Comparison of ENCODE assay signal across 8 cellular contexts in the genomic region with DNA sequence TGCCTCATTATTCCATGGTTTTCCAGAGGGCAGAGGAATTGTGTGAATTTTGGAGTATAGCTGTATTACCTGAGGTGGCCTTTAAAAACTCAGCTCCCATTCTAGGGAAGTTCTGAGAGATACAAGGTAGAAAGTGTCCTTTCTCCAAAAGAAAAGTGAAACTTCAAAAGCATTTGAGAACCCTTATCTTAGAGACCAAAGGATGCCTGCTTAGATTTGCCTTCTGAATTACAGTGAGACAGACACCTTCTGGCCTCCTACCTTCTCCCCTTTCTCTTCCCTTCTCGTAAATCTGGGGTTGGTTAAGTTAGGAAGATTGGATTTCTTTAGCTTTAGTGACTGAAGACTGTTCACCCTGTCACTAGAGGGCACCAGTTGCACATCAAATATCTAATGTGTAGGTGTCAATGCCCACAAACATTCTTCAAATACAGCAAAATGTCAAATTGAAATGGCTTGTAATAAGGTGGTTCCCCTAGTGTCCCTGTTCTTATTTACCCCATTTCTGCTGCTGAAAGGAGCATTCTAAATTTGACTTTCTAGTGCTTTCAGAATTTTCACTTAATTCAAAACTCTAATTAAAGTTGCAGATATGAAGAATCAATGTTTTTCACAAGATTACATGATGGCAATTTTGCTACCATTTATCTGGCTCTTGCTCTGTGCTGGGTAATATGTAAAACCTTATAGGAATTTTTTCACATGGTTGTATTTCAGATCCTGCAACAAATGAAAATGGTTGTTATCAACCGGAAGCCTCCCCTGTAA. TPM values are rescaled to one million over a fixed set of nuclear protein-coding genes. Genes with fewer than 3 reads are reported as not detected.
DNase-seq lines count a peak whose midpoint lies in the region; ATAC-seq and TF ChIP-seq lines count a peak whose summit lies in the region.

No MANE protein-coding gene starts in this region.

- H3K36me3 ChIP-seq in PC-9 (ENCODE audit: low read depth), result no peaks in the 10 kb centered on the region
- H3K36me3 ChIP-seq in adipocyte (ENCODE audit: control insufficient read depth, insufficient read depth, low read length, severe bottlenecking), result peaks cover 1% of the 10 kb centered on the region
- H3K36me3 ChIP-seq in hepatocyte (replicated peaks; ENCODE audit: insufficient read depth, low read depth), result no peaks in the 10 kb centered on the region
- no peaks in the 10 kb centered on the region for H3K36me3 ChIP-seq in smooth muscle cell (ENCODE audit: low read depth)

- TF ChIP-seq EP300 in Ishikawa (IDR thresholded peaks at IDR 0.05; ENCODE audit: borderline replicate concordance), result no peak

- H3K9ac ChIP-seq in adipocyte (ENCODE audit: low read length) (peak overlapping the region; percentile 48), smooth muscle cell (ENCODE audit: low read depth) (no peak overlapping the region)

- H2AFZ ChIP-seq in PC-9 (no peak overlapping the region), hepatocyte (no peak overlapping the region), smooth muscle cell (ENCODE audit: low read depth) (no peak overlapping the region)

- H3K79me2 ChIP-seq in PC-9 (ENCODE audit: low read depth) (no peaks in the 10 kb centered on the region), hepatocyte (no peaks in the 10 kb centered on the region), smooth muscle cell (ENCODE audit: low read depth) (no peaks in the 10 kb centered on the region)

- TF ChIP-seq RAD21 in Ishikawa (IDR thresholded peaks at IDR 0.05; ENCODE audit: low read depth), result peak; percentile 72

- BruUV-seq in PC-9 (replicated peaks; lab: Mats Ljungman, UMichigan), result no TSS peak

- POLR2A ChIA-PET in PC-9 (lab: Charles Lee; ENCODE audit: unreplicated experiment), result interaction anchor here (0.6 kb wide), 1 partner anchor 423 kb away, joined by 5 read pairs; no protein-coding TSS in a partner anchor

- H3K4me3 ChIP-seq in PC-9 (no peak overlapping the region), adipocyte (ENCODE audit: low read length) (no peak overlapping the region), hepatocyte (no peak overlapping the region), smooth muscle cell (no peak overlapping the region)

- H3K4me2 ChIP-seq in PC-9 (no peak overlapping the region), hepatocyte (no peak overlapping the region), smooth muscle cell (no peak overlapping the region)

- H3K9me2 ChIP-seq in PC-9 (ENCODE audit: insufficient read depth), result no peaks in the 10 kb centered on the region
- H3K9me2 ChIP-seq in hepatocyte (replicated peaks; ENCODE audit: insufficient read depth), result no peaks in the 10 kb centered on the region

- H3K27me3 ChIP-seq in PC-9 (ENCODE audit: insufficient read depth, low read depth) (no peaks in the 10 kb centered on the region), adipocyte (replicated peaks; ENCODE audit: control insufficient read depth, insufficient read depth, low read length) (no peaks in the 10 kb centered on the region), hepatocyte (no peaks in the 10 kb centered on the region), smooth muscle cell (ENCODE audit: low read depth) (no peaks in the 10 kb centered on the region)

- H3K4me1 ChIP-seq in PC-9 (replicated peaks; ENCODE audit: insufficient read depth) (no peaks in the 10 kb centered on the region), adipocyte (ENCODE audit: control insufficient read depth, insufficient read depth, low read length) (peaks cover 33% of the 10 kb centered on the region), hepatocyte (ENCODE audit: insufficient read depth) (no peaks in the 10 kb centered on the region), smooth muscle cell (ENCODE audit: low read depth) (no peaks in the 10 kb centered on the region)

- WGBS in hepatocyte (ENCODE audit: low lambda C conversion rate, missing lambda C conversion rate), result 56% methylated on average over 2 of the region's 2 CpGs
- WGBS in smooth muscle cell (ENCODE audit: low lambda C conversion rate), result 56% methylated on average over 2 of the region's 2 CpGs

- intact Hi-C loops in PC-9 (cut with micrococcal nuclease; ENCODE audit: unreplicated experiment), result loop anchor here (1.0 to 10.0 kb wide), 7 partner anchors 313 to 1338 kb away; partner anchors contain the start of gene SLC12A2

- H3K27ac ChIP-seq in PC-9 (no peak overlapping the region), hepatocyte (peak overlapping the region; percentile 6), smooth muscle cell (ENCODE audit: low read depth) (no peak overlapping the region)

- H4K20me1 ChIP-seq in PC-9 (ENCODE audit: insufficient read depth) (no peaks in the 10 kb centered on the region), hepatocyte (ENCODE audit: insufficient read depth, poor library complexity, severe bottlenecking) (no peaks in the 10 kb centered on the region), smooth muscle cell (ENCODE audit: low read depth) (no peaks in the 10 kb centered on the region)

- CTCF ChIA-PET in PC-9 (lab: Charles Lee), result interaction anchor here (0.6 to 0.7 kb wide), 3 partner anchors 51 to 638 kb away, joined by 4 read pairs; no protein-coding TSS in a partner anchor

- ATAC-seq in GM21619 (IDR thresholded peaks at IDR 0.05; ENCODE audit: unreplicated experiment), result peak; percentile 31

- DNase-seq in GM10266 (ENCODE audit: extremely low spot score), result peak; percentile 62
- DNase-seq in PC-9, result peak; percentile 34 to 63
- peak; percentile 86 for DNase-seq in adipocyte (ENCODE audit: low read depth)
- DNase-seq in hepatocyte (ENCODE audit: low spot score), result peak; percentile 77
- no peak for DNase-seq in smooth muscle cell (lab: John Stamatoyannopoulos, UW; ENCODE audit: unreplicated experiment)
- no peak for DNase-seq in GOT3 (lab: John Stamatoyannopoulos, UW)

- H3F3A ChIP-seq in PC-9 (ENCODE audit: insufficient read depth, low read depth), result no peaks in the 10 kb centered on the region
- H3F3A ChIP-seq in smooth muscle cell (ENCODE audit: low read depth), result no peaks in the 10 kb centered on the region

- H3K9me3 ChIP-seq in PC-9 (ENCODE audit: insufficient read depth, low read depth) (no peaks in the 10 kb centered on the region), adipocyte (ENCODE audit: control insufficient read depth, low read length) (no peaks in the 10 kb centered on the region), hepatocyte (ENCODE audit: low read depth) (no peaks in the 10 kb centered on the region), smooth muscle cell (replicated peaks; ENCODE audit: low read depth) (no peaks in the 10 kb centered on the region)

- TF ChIP-seq CTCF in GM10266 (IDR thresholded peaks at IDR 0.05; ENCODE audit: control insufficient read depth, insufficient read depth, low read depth, missing control alignments) (peak; percentile 77), PC-9 (conservative IDR thresholded peaks at IDR 0.05) (peak; percentile 79), hepatocyte (IDR thresholded peaks at IDR 0.05; ENCODE audit: poor library complexity) (peak; percentile 83), smooth muscle cell (IDR thresholded peaks at IDR 0.05; ENCODE audit: borderline replicate concordance, insufficient read depth, poor library complexity, severe bottlenecking) (peak; percentile 79)

TF ChIP-seq in Ishikawa, 13 proteins besides CTCF, POLR2A, EP300 and RAD21:
- TF ChIP-seq TCF12 (IDR thresholded peaks at IDR 0.05; ENCODE audit: low read depth) (no peak), USF1 (IDR thresholded peaks at IDR 0.05) (no peak), NFIC (IDR thresholded peaks at IDR 0.05) (no peak), YY1 (IDR thresholded peaks at IDR 0.05; ENCODE audit: low read depth) (no peak)
TF ChIP-seq in Ishikawa: peak in this region for 0.

RNA-seq across cellular contexts. Expression of gene PRRC1, which starts 46.7 kb away (rescaled TPM):
- total RNA-seq in PC-9 (2021) (43.2 and 43.7 TPM in 2 replicates), hepatocyte (84.0 and 105 TPM in 2 replicates), smooth muscle cell (159 and 174 TPM in 2 replicates)
- polyA plus RNA-seq in hepatocyte (38.7 and 53.9 TPM in 2 replicates), smooth muscle cell (74.4 and 80.5 TPM in 2 replicates)

Comparison
In these comparisons a context has a peak if more than half of its experiments do, and no peak if none do; other contexts are left out.
1. DNase-seq: peak in GM10266 (single experiment), PC-9 (2 of 2), adipocyte (single experiment) and hepatocyte (single experiment); none in smooth muscle cell (single experiment) and GOT3 (single experiment).
2. Peak in every context shown above with its lines, with median percentiles within 50 percentile points of each other: CTCF ChIP-seq.